In the genomic region with DNA sequence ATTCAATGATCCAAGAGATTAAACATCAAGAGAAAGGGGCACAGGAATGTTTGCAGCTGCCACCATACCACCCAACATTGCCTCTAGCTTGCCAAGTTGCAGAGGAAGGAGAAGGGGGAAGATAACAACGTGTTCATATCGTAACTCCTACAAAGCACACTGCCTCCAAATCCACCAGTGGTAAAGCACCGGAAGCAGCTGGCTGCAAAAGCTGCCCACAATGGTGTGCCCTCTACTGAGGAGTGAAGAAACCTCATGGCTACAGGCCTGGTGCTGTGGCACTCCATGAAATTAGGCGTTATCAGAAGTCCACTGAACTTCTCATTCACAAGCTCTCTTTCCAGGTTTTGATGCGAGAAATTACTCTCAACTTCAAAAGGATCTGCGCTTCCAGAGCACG, we compare ENCODE assay signal across 21 cellular contexts.
A peak's percentile ranks its signal among the peaks of the same experiment; 100 is the strongest.
DNase-seq lines count a peak whose midpoint lies in the region; ATAC-seq and TF ChIP-seq lines count a peak whose summit lies in the region.
"Had no signal": no experiment of that assay in that cellular context is flagged by ENCODE, and none has a peak within 500 bp of the region (broad histone marks: within the 10 kb centered on the region; RNA-seq: fewer than 3 reads in every experiment).

No MANE protein-coding gene starts in this region.

- intact Hi-C loops in Right ventricle myocardium superior (cut with DNase I): no loop called here
- intact Hi-C loops in heart right ventricle (cut with DNase I): no loop called here

- POLR2A ChIA-PET in GM10248 (lab: Yijun Ruan, JAX): no interaction called here

- no peaks in the 10 kb centered on the region for H3K36me3 Mint-ChIP-seq in activated T-helper 17 cell treated with anti-CD3 and anti-CD28 coated beads, Interleukin-2, amount 50 U/mL, for 72 hours (ENCODE audit: low read depth)

- peaks cover 10% of the 10 kb centered on the region for H3K4me1 Mint-ChIP-seq in activated T-helper 17 cell treated with anti-CD3 and anti-CD28 coated beads, Interleukin-2, amount 50 U/mL, for 72 hours

- H3K27ac Mint-ChIP-seq in activated T-helper 17 cell treated with anti-CD3 and anti-CD28 coated beads, Interleukin-2, amount 50 U/mL, for 72 hours: peak overlapping the region; percentile 30

- H3K4me1 ChIP-seq in heart right ventricle: peaks cover 0 to 14% (median 0%) of the 10 kb centered on the region in 9 donors
- H3K4me1 ChIP-seq: uterus had no signal

- no peak for TF ChIP-seq POLR2A in NB4 (IDR thresholded peaks at IDR 0.05; ENCODE audit: extremely low read depth, insufficient read length)

- no peak overlapping the region for H3K4me3 Mint-ChIP-seq in activated T-helper 17 cell treated with anti-CD3 and anti-CD28 coated beads, Interleukin-2, amount 50 U/mL, for 72 hours

- 82 to 84% methylated on average over 7 of the region's 7 CpGs for WGBS in heart right ventricle, 2 donors

- H3K4me3 ChIP-seq in heart right ventricle (no peak overlapping the region), NB4 (ENCODE audit: low read depth, low read length) (no peak overlapping the region)
- H3K4me3 ChIP-seq: GM23248, MG63, skin epidermis, uterus had no signal

- ATAC-seq in Right ventricle myocardium superior (ENCODE audit: poor library complexity) (no peak), heart right ventricle (no peak)
- ATAC-seq in activated T-helper 17 cell treated with anti-CD3 and anti-CD28 coated beads, Interleukin-2, amount 50 U/mL, for 72 hours (replicated peaks): no peak

- no peaks in the 10 kb centered on the region for H3K9me3 Mint-ChIP-seq in activated T-helper 17 cell treated with anti-CD3 and anti-CD28 coated beads, Interleukin-2, amount 50 U/mL, for 72 hours

- DNase-seq in Right ventricle myocardium superior (peak; percentile 39), heart right ventricle (no peak), NB4 (ENCODE audit: low read depth) (peak; percentile 89), ecto neural progenitor cell (ENCODE audit: low spot score) (no peak), NCI-H345 treated with DMSO at 0.1 percent for 48 hours (lab: John Stamatoyannopoulos, UW; ENCODE audit: unreplicated experiment) (no peak), NCI-H82 treated with DMSO at 0.1 percent for 48 hours (lab: John Stamatoyannopoulos, UW; ENCODE audit: unreplicated experiment) (no peak), GM10248 (ENCODE audit: extremely low spot score) (no peak)
- DNase-seq: ACHN; activated CD4-positive, alpha-beta T cell treated with anti-CD3 and anti-CD28 coated beads, Interleukin-2, amount 50 U/mL, for 48 hours; activated gamma-delta T cell treated with Interleukin-2 at 50 U/mL for 16 hours; amygdala; C1 segment of cervical spinal cord; GM23248; MG63; NCI-H2171; NCI-H524 treated with DMSO at 0.1 percent for 48 hours; occipital lobe; stimulated activated CD4-positive, alpha-beta T cell treated with anti-CD3 and anti-CD28 coated beads, Interleukin-1b, Interleukin-23, amount 100 ng/mL, for 48 hours; uterus had no signal

- CTCF ChIA-PET in GM10248 (lab: Yijun Ruan, JAX): interaction anchor here (2.1 to 2.5 kb wide), 3 partner anchors 9 to 16 kb away, joined by 6 to 9 read pairs (median 9); no protein-coding TSS in a partner anchor

- no peak overlapping the region for H3K27ac ChIP-seq in heart right ventricle
- H3K27ac ChIP-seq: GM23248, skin epidermis, uterus had no signal

- no peaks in the 10 kb centered on the region for H3K27me3 ChIP-seq in heart right ventricle
- H3K27me3 ChIP-seq: MG63, uterus had no signal

- no peaks in the 10 kb centered on the region for H3K9me3 ChIP-seq in heart right ventricle
- H3K9me3 ChIP-seq: MG63, uterus had no signal

- no peaks in the 10 kb centered on the region for H3K36me3 ChIP-seq in heart right ventricle
- H3K36me3 ChIP-seq: MG63, uterus had no signal

- TF ChIP-seq CTCF in heart right ventricle (IDR thresholded peaks at IDR 0.05) (no peak), NB4 (IDR thresholded peaks at IDR 0.05; ENCODE audit: low read depth, low read length) (no peak), GM10248 (IDR thresholded peaks at IDR 0.05; ENCODE audit: control extremely low read depth, extremely low read depth, low read depth, missing control alignments) (no peak)

- no peaks in the 10 kb centered on the region for H3K27me3 Mint-ChIP-seq in activated T-helper 17 cell treated with anti-CD3 and anti-CD28 coated beads, Interleukin-2, amount 50 U/mL, for 72 hours

Comparison
In these comparisons a context has a peak if more than half of its experiments do, and no peak if none do; other contexts are left out.
1. DNase-seq: peak in Right ventricle myocardium superior (single experiment) and NB4 (single experiment); none in heart right ventricle (0 of 2), ecto neural progenitor cell (single experiment), NCI-H345 treated with DMSO at 0.1 percent for 48 hours (single experiment), NCI-H82 treated with DMSO at 0.1 percent for 48 hours (single experiment) and GM10248 (single experiment).